ENCODE assay signal across 9 cellular contexts in the genomic region with DNA sequence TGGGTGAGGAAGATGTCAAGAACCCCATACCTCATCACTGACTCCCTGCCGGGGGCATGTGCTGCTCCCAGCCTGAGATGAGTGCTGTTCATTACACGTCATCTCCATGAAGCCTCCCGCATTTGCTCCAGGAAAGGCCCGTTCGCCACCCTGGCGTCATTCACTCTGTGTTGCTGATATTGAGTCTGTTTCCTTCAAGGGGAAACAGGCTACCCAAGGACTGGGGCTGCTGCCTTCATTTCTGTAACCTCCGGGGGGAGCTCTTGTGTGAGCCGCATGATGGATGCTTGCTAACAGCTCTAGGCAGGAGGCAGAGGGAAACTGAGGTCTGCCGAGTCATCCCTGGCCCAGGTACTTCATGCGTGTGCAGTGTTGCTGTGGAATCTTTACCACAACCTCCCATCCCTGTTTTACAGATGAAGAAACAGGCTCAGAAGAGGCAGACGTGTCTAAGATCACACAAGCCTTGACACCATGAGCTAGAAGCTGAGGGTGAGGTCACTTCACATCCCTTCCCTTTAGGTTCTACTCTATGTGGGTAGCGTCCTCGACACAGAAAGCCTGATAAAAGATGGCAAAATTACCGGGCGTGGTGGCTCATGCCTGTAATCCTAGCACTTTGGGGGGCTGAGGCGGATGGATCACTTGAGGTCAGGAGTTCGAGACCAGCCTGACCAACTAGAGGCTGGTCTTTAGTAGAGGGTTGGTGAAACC. TPM values are rescaled to one million over a fixed set of nuclear protein-coding genes. Genes with fewer than 3 reads are reported as not detected.
A peak's percentile ranks its signal among the peaks of the same experiment; 100 is the strongest.
DNase-seq lines count a peak whose midpoint lies in the region; ATAC-seq and TF ChIP-seq lines count a peak whose summit lies in the region.
"Had no signal": no experiment of that assay in that cellular context is flagged by ENCODE, and none has a peak within 500 bp of the region (broad histone marks: within the 10 kb centered on the region; RNA-seq: fewer than 3 reads in every experiment).

No MANE protein-coding gene starts in this region.

- no peaks in the 10 kb centered on the region for H3K27me3 ChIP-seq in HCT116 (ENCODE audit: insufficient read depth, low read length)
- no peaks in the 10 kb centered on the region for H3K27me3 ChIP-seq in mesenchymal stem cell (ENCODE audit: control insufficient read depth in 1 of 2, insufficient read depth in 1 of 2, low read length in 2 of 2)

- no peak overlapping the region for H3K4me2 ChIP-seq in HCT116 (ENCODE audit: low read length)
- H3K4me2 ChIP-seq in mesenchymal stem cell (ENCODE audit: low read length, poor library complexity, severe bottlenecking), result no peak overlapping the region

- no TSS peak for BruUV-seq in HCT116 (replicated peaks; lab: Mats Ljungman, UMichigan)

- H3K4me1 ChIP-seq in HCT116 (ENCODE audit: control insufficient read depth in 1 of 2, insufficient read depth in 2 of 2, low read length in 2 of 2) (peaks cover 30 to 70% of the 10 kb centered on the region in 2 experiments), mesenchymal stem cell (ENCODE audit: control insufficient read depth, insufficient read depth, low read depth, low read length) (peaks cover 45% of the 10 kb centered on the region)

- H4K8ac ChIP-seq in mesenchymal stem cell (ENCODE audit: low read length), result no peak overlapping the region

- no peak overlapping the region for H3K18ac ChIP-seq in mesenchymal stem cell (ENCODE audit: low read depth in 1 of 2, low read length in 2 of 2)

- peak overlapping the region; percentile 21 for H4K91ac ChIP-seq in mesenchymal stem cell (ENCODE audit: low read length)

- H3K36me3 ChIP-seq in HCT116 (ENCODE audit: control insufficient read depth in 1 of 2, insufficient read depth in 2 of 2, low read length in 2 of 2) (no peaks in the 10 kb centered on the region), mesenchymal stem cell (ENCODE audit: control insufficient read depth in 1 of 2, insufficient read depth in 2 of 2, low read depth in 1 of 2, low read length in 2 of 2) (peaks cover 10 to 21% of the 10 kb centered on the region in 2 experiments)

- no peak overlapping the region for H3K9ac ChIP-seq in HCT116 (ENCODE audit: low read length)
- peak overlapping the region; percentile 22 for H3K9ac ChIP-seq in mesenchymal stem cell (ENCODE audit: low read length)

- peaks cover 24% of the 10 kb centered on the region for H3K36me3 Mint-ChIP-seq in activated naive CD4-positive, alpha-beta T cell treated with anti-CD3 and anti-CD28 coated beads for 36 hours (ENCODE audit: low read depth)

- H3K79me1 ChIP-seq in mesenchymal stem cell (replicated peaks; ENCODE audit: low read length, poor library complexity, severe bottlenecking), result peaks cover 17% of the 10 kb centered on the region

- H3K4me3 ChIP-seq in HCT116 (replicated peaks in 1 of 2; ENCODE audit: low read depth in 1 of 2, low read length in 2 of 2) (no peak overlapping the region), mesenchymal stem cell (ENCODE audit: insufficient read depth in 1 of 2, low read depth in 1 of 2, low read length in 2 of 2) (peak overlapping the region in 1 of 2 experiments; percentile 27)

- H3K27ac ChIP-seq in C4-2B (no peak overlapping the region), HCT116 (ENCODE audit: low read depth, low read length) (no peak overlapping the region), mesenchymal stem cell (ENCODE audit: low read length, poor library complexity, severe bottlenecking) (no peak overlapping the region)

- 89% methylated on average over 17 of the region's 17 CpGs for WGBS in mesenchymal stem cell

- peaks cover 36% of the 10 kb centered on the region for H3K79me2 ChIP-seq in HCT116 (ENCODE audit: insufficient read depth, low read length)

- peaks cover 59% of the 10 kb centered on the region for H3K4me1 Mint-ChIP-seq in activated naive CD4-positive, alpha-beta T cell treated with anti-CD3 and anti-CD28 coated beads for 36 hours (ENCODE audit: low read depth)

- H2BK5ac ChIP-seq in mesenchymal stem cell (ENCODE audit: low read depth, low read length, poor library complexity, severe bottlenecking), result no peak overlapping the region

- H3K4me3 Mint-ChIP-seq in activated naive CD4-positive, alpha-beta T cell treated with anti-CD3 and anti-CD28 coated beads for 36 hours, result peak overlapping the region; percentile 58

- peak; percentile 41 for TF ChIP-seq RAD21 in HCT116 (IDR thresholded peaks at IDR 0.05; ENCODE audit: low read depth)

- no peak overlapping the region for H2BK120ac ChIP-seq in mesenchymal stem cell (ENCODE audit: low read depth, low read length)

- no peak for TF ChIP-seq POLR2A in HCT116 (IDR thresholded peaks at IDR 0.05; ENCODE audit: borderline replicate concordance, extremely low read depth, insufficient read depth, insufficient read length)

- POLR2A ChIA-PET in HCT116 (lab: Charles Lee), result interaction anchor here (1.0 kb wide), 1 partner anchor 15 kb away, joined by 3 read pairs; no protein-coding TSS in a partner anchor

- H3K14ac ChIP-seq in mesenchymal stem cell (ENCODE audit: low read length in 2 of 2), result no peak overlapping the region

- ATAC-seq in HCT116 (no peak), HG03565 (IDR thresholded peaks at IDR 0.05; ENCODE audit: unreplicated experiment) (no peak)

- TF ChIP-seq CTCF in C4-2B (conservative IDR thresholded peaks at IDR 0.05), result peak; percentile 34
- peak in 2 of 3 experiments; percentile 58 to 67; a peak in 4 of 6 replicates for TF ChIP-seq CTCF in HCT116 (IDR thresholded peaks at IDR 0.05 in 2 of 3, conservative IDR thresholded peaks at IDR 0.05 in 1 of 3; ENCODE audit: borderline replicate concordance in 1 of 3, insufficient read depth in 1 of 3, low read depth in 2 of 3, low read length in 2 of 3)

- H3K4ac ChIP-seq in mesenchymal stem cell (ENCODE audit: low read depth in 1 of 2, low read length in 2 of 2), result no peak overlapping the region

- H3K9me3 ChIP-seq in HCT116 (ENCODE audit: control insufficient read depth in 1 of 2, insufficient read depth in 1 of 2, low read depth in 1 of 2, low read length in 2 of 2), result no peaks in the 10 kb centered on the region
- no peaks in the 10 kb centered on the region for H3K9me3 ChIP-seq in mesenchymal stem cell (ENCODE audit: control insufficient read depth, low read length)

- H3K9me3 Mint-ChIP-seq in activated naive CD4-positive, alpha-beta T cell treated with anti-CD3 and anti-CD28 coated beads for 36 hours, result no peaks in the 10 kb centered on the region

- no peaks in the 10 kb centered on the region for H3K9me2 ChIP-seq in HCT116 (ENCODE audit: insufficient read depth)

- no peak for DNase-seq in HCT116 (ENCODE audit: low read depth, low spot score)
- peak; percentile 62 for DNase-seq in activated naive CD4-positive, alpha-beta T cell treated with anti-CD3 and anti-CD28 coated beads for 36 hours
- no peak for DNase-seq in mesenchymal stem cell
- no peak for DNase-seq in NCI-H2029 treated with DMSO at 0.1 percent for 48 hours (lab: John Stamatoyannopoulos, UW)
- DNase-seq in midbrain (lab: John Stamatoyannopoulos, UW), result no peak
- no peak for DNase-seq in NCI-H1092 treated with DMSO at 0.1 percent for 48 hours (lab: John Stamatoyannopoulos, UW)

- RAD21 ChIA-PET in HCT116 (lab: Charles Lee; ENCODE audit: low non-redundant PET in 1 of 2, low total read pairs in 2 of 2, uncharacterized antibody in 2 of 2, unreplicated experiment in 2 of 2), result no interaction called here

- intact Hi-C loops in HCT116 (cut with micrococcal nuclease), result loop anchor here (5.0 to 10.0 kb wide), 3 partner anchors 241 to 381 kb away; a partner anchor contains a TSS
- intact Hi-C loops in activated naive CD4-positive, alpha-beta T cell treated with anti-CD3 and anti-CD28 coated beads for 36 hours (cut with micrococcal nuclease), result loop anchor here (5.0 kb wide), 2 partner anchors 112 to 458 kb away; no protein-coding TSS in a partner anchor

- H3K27ac Mint-ChIP-seq in activated naive CD4-positive, alpha-beta T cell treated with anti-CD3 and anti-CD28 coated beads for 36 hours, result peak overlapping the region; percentile 21

- no peak overlapping the region for H2AFZ ChIP-seq in HCT116 (ENCODE audit: low read depth, low read length, poor library complexity, severe bottlenecking)
- no peak overlapping the region for H2AFZ ChIP-seq in mesenchymal stem cell (ENCODE audit: low read depth, low read length)

- no peak overlapping the region for H2BK12ac ChIP-seq in mesenchymal stem cell (ENCODE audit: low read length in 2 of 2)

- H4K20me1 ChIP-seq in HCT116 (ENCODE audit: insufficient read depth), result no peaks in the 10 kb centered on the region

- no peak overlapping the region for H2AK5ac ChIP-seq in mesenchymal stem cell (ENCODE audit: low read length, severe bottlenecking)

- H3K23ac ChIP-seq in mesenchymal stem cell (ENCODE audit: low read length in 2 of 2), result no peak overlapping the region

- CTCF ChIA-PET in HCT116 (lab: Charles Lee), result interaction anchor here (1.1 to 6.0 kb wide), 4 partner anchors 12 to 503 kb away, joined by 3 to 36 read pairs (median 6); a partner anchor contains a TSS
- CTCF ChIA-PET in activated naive CD4-positive, alpha-beta T cell treated with anti-CD3 and anti-CD28 coated beads for 36 hours (lab: Charles Lee), result interaction anchor here (0.5 to 2.9 kb wide), 10 partner anchors 13 to 413 kb away, joined by 3 to 14 read pairs (median 4); a partner anchor contains a TSS

- no peak overlapping the region for H2BK15ac ChIP-seq in mesenchymal stem cell (ENCODE audit: low read depth, poor library complexity, severe bottlenecking)

- no peaks in the 10 kb centered on the region for H3K27me3 Mint-ChIP-seq in activated naive CD4-positive, alpha-beta T cell treated with anti-CD3 and anti-CD28 coated beads for 36 hours (ENCODE audit: low read depth)

RNA-seq across cellular contexts. Expression of a gene that starts 3.5 kb away (rescaled TPM):
- total RNA-seq in HCT116 (2021; ENCODE audit: unreplicated experiment), result 11.8 TPM
- polyA plus RNA-seq in HCT116 (2012), result 9.9 and 10.2 TPM in 2 replicates
- 1 to 10 TPM; 6.3 to 6.7 TPM for total RNA-seq in activated naive CD4-positive, alpha-beta T cell treated with anti-CD3 and anti-CD28 coated beads for 36 hours
- polyA plus RNA-seq in mesenchymal stem cell (2013, experiment 1 of 2), result 5.3 TPM
- polyA plus RNA-seq in mesenchymal stem cell (2013, experiment 2 of 2), result 5.0 TPM

RNA-seq across cellular contexts. Expression of a gene that starts 13.2 kb away (rescaled TPM):
- total RNA-seq in HCT116 (2021; ENCODE audit: unreplicated experiment), result 0.69 TPM
- polyA plus RNA-seq in HCT116 (2012), result 0.42 and 0.60 TPM in 2 replicates
- under 1 TPM; 0.12 to 0.14 TPM for total RNA-seq in activated naive CD4-positive, alpha-beta T cell treated with anti-CD3 and anti-CD28 coated beads for 36 hours
- 0.36 TPM for polyA plus RNA-seq in mesenchymal stem cell (2013, experiment 1 of 2)
- 0.34 TPM for polyA plus RNA-seq in mesenchymal stem cell (2013, experiment 2 of 2)

RNA-seq across cellular contexts. Expression of a gene that starts 16.2 kb away (rescaled TPM):
- 8.7 TPM for total RNA-seq in HCT116 (2021; ENCODE audit: unreplicated experiment)
- polyA plus RNA-seq in HCT116 (2012), result 12.0 and 12.8 TPM in 2 replicates
- total RNA-seq in activated naive CD4-positive, alpha-beta T cell treated with anti-CD3 and anti-CD28 coated beads for 36 hours, result under 1 TPM in 1 of 2 experiments, not detected in 1; 0.12 TPM
- polyA plus RNA-seq in mesenchymal stem cell (2013, experiment 1 of 2), result 125 TPM
- 118 TPM for polyA plus RNA-seq in mesenchymal stem cell (2013, experiment 2 of 2)

RNA-seq across cellular contexts. Expression of a gene that starts 27.2 kb away (rescaled TPM):
- 0.10 TPM for total RNA-seq in HCT116 (2021; ENCODE audit: unreplicated experiment)
- 0.94 and 4.3 TPM in 2 replicates for polyA plus RNA-seq in HCT116 (2012)
- not detected for total RNA-seq in activated naive CD4-positive, alpha-beta T cell treated with anti-CD3 and anti-CD28 coated beads for 36 hours
- polyA plus RNA-seq in mesenchymal stem cell (2013, experiment 1 of 2), result not detected
- not detected for polyA plus RNA-seq in mesenchymal stem cell (2013, experiment 2 of 2)
- total RNA-seq: activated CD8-positive, alpha-beta memory T cell treated with anti-CD3 and anti-CD28 coated beads for 36 hours had no signal

RNA-seq across cellular contexts. Expression of a gene that starts 27.6 kb away (rescaled TPM):
- not detected for total RNA-seq in HCT116 (2021; ENCODE audit: unreplicated experiment)
- not detected in 2 replicates for polyA plus RNA-seq in HCT116 (2012)
- not detected for total RNA-seq in activated naive CD4-positive, alpha-beta T cell treated with anti-CD3 and anti-CD28 coated beads for 36 hours
- polyA plus RNA-seq in mesenchymal stem cell (2013, experiment 1 of 2), result not detected
- polyA plus RNA-seq in mesenchymal stem cell (2013, experiment 2 of 2), result not detected
- total RNA-seq: activated CD8-positive, alpha-beta memory T cell treated with anti-CD3 and anti-CD28 coated beads for 36 hours had no signal
